22 cellular contexts compared by ENCODE assay signal in the genomic region with DNA sequence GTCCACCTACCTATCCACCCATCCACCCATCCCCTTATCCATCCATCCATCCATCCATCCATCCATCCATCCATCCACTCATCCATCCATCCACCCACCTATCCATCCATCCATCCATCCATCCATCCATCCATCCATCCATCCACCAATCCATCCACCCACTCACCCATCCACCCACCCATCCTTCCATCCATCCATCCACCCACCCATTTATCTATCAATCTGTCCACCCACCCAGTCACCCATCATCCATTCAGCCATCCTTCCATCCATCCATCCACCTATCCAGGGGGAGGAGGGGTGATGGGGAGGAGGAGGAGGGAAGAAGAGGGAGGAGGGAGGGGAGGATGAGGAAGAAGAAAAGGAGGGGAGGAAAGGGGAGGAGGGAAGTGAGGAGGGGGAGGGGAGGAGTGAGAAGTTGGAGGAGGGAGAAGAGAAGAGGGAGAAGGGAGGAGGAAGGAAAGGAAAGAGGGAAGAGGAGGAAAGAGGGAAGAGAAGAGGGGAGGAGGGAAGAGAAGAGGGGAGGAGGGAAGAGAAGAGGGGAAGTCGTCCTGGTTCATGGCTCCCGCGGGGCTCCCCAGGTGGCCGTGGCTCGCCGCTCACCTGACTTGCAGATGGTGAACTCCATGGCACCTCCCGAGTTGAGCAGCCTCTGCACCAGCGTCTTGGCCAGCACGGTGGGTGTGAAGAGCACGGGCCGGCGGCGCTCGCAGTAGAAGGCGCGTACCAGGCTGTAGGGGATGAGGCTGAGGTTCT.
DNase-seq lines count a peak whose midpoint lies in the region; ATAC-seq, FAIRE-seq and TF ChIP-seq lines count a peak whose summit lies in the region.
"Had no signal": no experiment of that assay in that cellular context is flagged by ENCODE, and none has a peak within 500 bp of the region (broad histone marks: within the 10 kb centered on the region; RNA-seq: fewer than 3 reads in every experiment).

No MANE protein-coding gene starts in this region.

- no peak for TF ChIP-seq CTCF in HEK293 (tag by site-specific recombination; IDR thresholded peaks at IDR 0.05)

- H3K27me3 Mint-ChIP-seq in memory B cell: no peaks in the 10 kb centered on the region
- H3K27me3 Mint-ChIP-seq: B cell; CD4-positive, alpha-beta T cell; CD8-positive, alpha-beta memory T cell had no signal

- H3K4me1 ChIP-seq in BLaER1: peaks cover 12% of the 10 kb centered on the region
- no peaks in the 10 kb centered on the region for H3K4me1 ChIP-seq in HEK293 (ENCODE audit: control insufficient read depth, insufficient read depth, low read length)

- H3K4me1 Mint-ChIP-seq in memory B cell: peaks cover 3% of the 10 kb centered on the region
- H3K4me1 Mint-ChIP-seq: CD14-positive monocyte; CD8-positive, alpha-beta memory T cell; GM23338 had no signal

- H3K27me3 ChIP-seq in BLaER1: no peaks in the 10 kb centered on the region
- H3K27me3 ChIP-seq: BLaER1 treated with 17β-estradiol and CSF1 and Interleukin-3, amounts not matched to agents 10 nM and 100 nM had no signal

- peak overlapping the region; percentile 30; the same call in 1 of the 2 replicates for H3K27ac ChIP-seq in BLaER1
- H3K27ac ChIP-seq in HEK293 (ENCODE audit: extremely low read depth, low read depth, low read length): no peak overlapping the region
- H3K27ac ChIP-seq: BLaER1 treated with 17β-estradiol and CSF1 and Interleukin-3, amounts not matched to agents 10 nM and 100 nM had no signal

- H3K4me2 ChIP-seq in BLaER1: no peak overlapping the region
- H3K4me2 ChIP-seq: BLaER1 treated with 17β-estradiol and CSF1 and Interleukin-3, amounts not matched to agents 10 nM and 100 nM; GM23338 had no signal

- POLR2A ChIA-PET in HEK293 (lab: Yijun Ruan, JAX): no interaction called here

- CTCF ChIA-PET in HEK293 (lab: Yijun Ruan, JAX): interaction anchor here (0.6 kb wide), 1 partner anchor 128 kb away, joined by 4 read pairs; no protein-coding TSS in a partner anchor

- H3K9me3 ChIP-seq in BLaER1: no peaks in the 10 kb centered on the region
- no peaks in the 10 kb centered on the region for H3K9me3 ChIP-seq in HEK293 (ENCODE audit: control insufficient read depth, insufficient read depth, low read depth, low read length)
- H3K9me3 ChIP-seq: BLaER1 treated with 17β-estradiol and CSF1 and Interleukin-3, amounts not matched to agents 10 nM and 100 nM had no signal

- H3K9me3 Mint-ChIP-seq in memory B cell: no peaks in the 10 kb centered on the region
- H3K9me3 Mint-ChIP-seq: CD4-positive, alpha-beta T cell; CD8-positive, alpha-beta memory T cell; GM23338; H9; HFFc6 had no signal

- ATAC-seq in memory B cell (ENCODE audit: low read depth): no peak
- ATAC-seq: GM12878, GM23338, HCT116 had no signal

- H3K9ac ChIP-seq in BLaER1: no peak overlapping the region
- H3K9ac ChIP-seq: BLaER1 treated with 17β-estradiol and CSF1 and Interleukin-3, amounts not matched to agents 10 nM and 100 nM had no signal

- no peak overlapping the region for H3K4me3 Mint-ChIP-seq in memory B cell
- H3K4me3 Mint-ChIP-seq: B cell; CD14-positive monocyte; CD4-positive, alpha-beta T cell; GM23338; H9; HFFc6 had no signal

- peak overlapping the region; percentile 55 for H3K27ac Mint-ChIP-seq in memory B cell
- H3K27ac Mint-ChIP-seq: B cell; CD14-positive monocyte; CD4-positive, alpha-beta T cell; GM23338; HFFc6 had no signal

- H3K4me3 ChIP-seq in BLaER1 (no peak overlapping the region), HEK293 (ENCODE audit: low read depth, low read length) (no peak overlapping the region)
- H3K4me3 ChIP-seq: BLaER1 treated with 17β-estradiol and CSF1 and Interleukin-3, amounts not matched to agents 10 nM and 100 nM; GM12878; GM23338 had no signal

- DNase-seq in memory B cell (ENCODE audit: low spot score in 2 of 2) (no peak), urothelium cell line (ENCODE audit: low spot score) (no peak), HPDE6-E6E7 (ENCODE audit: extremely low spot score) (no peak), AG08396 (ENCODE audit: low spot score) (no peak)
- DNase-seq: CD4-positive, alpha-beta T cell; CD8-positive, alpha-beta memory T cell; DMS 273 treated with DMSO at 0.1 percent for 48 hours; DMS79; EL; GDM1; H9; HFFc6 had no signal

- H3K36me3 Mint-ChIP-seq in memory B cell: peaks cover 29% of the 10 kb centered on the region
- H3K36me3 Mint-ChIP-seq: CD14-positive monocyte had no signal

- H3K36me3 ChIP-seq in BLaER1 (peaks cover 62% of the 10 kb centered on the region), HEK293 (ENCODE audit: control insufficient read depth in 2 of 2, insufficient read depth in 1 of 2, low read length in 2 of 2) (no peaks in the 10 kb centered on the region)

- FAIRE-seq in urothelium cell line (lab: Jason Lieb, UNC): peak; percentile 13
- FAIRE-seq: D721Med, GM12878, GM19239 had no signal

- H4K20me1 ChIP-seq in BLaER1: no peaks in the 10 kb centered on the region
- H4K20me1 ChIP-seq: BLaER1 treated with 17β-estradiol and CSF1 and Interleukin-3, amounts not matched to agents 10 nM and 100 nM had no signal

TF ChIP-seq in HEK293, 187 proteins besides CTCF, POLR2A, EP300 and RAD21:
- TF ChIP-seq, protein P1, sequence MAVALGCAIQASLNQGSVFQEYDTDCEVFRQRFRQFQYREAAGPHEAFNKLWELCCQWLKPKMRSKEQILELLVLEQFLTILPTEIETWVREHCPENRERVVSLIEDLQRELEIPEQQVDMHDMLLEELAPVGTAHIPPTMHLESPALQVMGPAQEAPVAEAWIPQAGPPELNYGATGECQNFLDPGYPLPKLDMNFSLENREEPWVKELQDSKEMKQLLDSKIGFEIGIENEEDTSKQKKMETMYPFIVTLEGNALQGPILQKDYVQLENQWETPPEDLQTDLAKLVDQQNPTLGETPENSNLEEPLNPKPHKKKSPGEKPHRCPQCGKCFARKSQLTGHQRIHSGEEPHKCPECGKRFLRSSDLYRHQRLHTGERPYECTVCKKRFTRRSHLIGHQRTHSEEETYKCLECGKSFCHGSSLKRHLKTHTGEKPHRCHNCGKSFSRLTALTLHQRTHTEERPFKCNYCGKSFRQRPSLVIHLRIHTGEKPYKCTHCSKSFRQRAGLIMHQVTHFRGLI (tag by site-specific recombination; IDR thresholded peaks at IDR 0.05): no peak
- TF ChIP-seq, protein P2, sequence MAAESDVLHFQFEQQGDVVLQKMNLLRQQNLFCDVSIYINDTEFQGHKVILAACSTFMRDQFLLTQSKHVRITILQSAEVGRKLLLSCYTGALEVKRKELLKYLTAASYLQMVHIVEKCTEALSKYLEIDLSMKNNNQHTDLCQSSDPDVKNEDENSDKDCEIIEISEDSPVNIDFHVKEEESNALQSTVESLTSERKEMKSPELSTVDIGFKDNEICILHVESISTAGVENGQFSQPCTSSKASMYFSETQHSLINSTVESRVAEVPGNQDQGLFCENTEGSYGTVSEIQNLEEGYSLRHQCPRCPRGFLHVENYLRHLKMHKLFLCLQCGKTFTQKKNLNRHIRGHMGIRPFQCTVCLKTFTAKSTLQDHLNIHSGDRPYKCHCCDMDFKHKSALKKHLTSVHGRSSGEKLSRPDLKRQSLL (tag by site-specific recombination; IDR thresholded peaks at IDR 0.05): no peak
- no peak for TF ChIP-seq ZNF76 (tag by site-specific recombination; IDR thresholded peaks at IDR 0.05; ENCODE audit: borderline replicate concordance, low read depth)
- no peak for TF ChIP-seq ZNF660 (tag by site-specific recombination; IDR thresholded peaks at IDR 0.05)
- TF ChIP-seq ZBTB17 (tag by site-specific recombination; IDR thresholded peaks at IDR 0.05): peak; percentile 49; the same call in 1 of the 2 replicates
- peak; percentile 83 for TF ChIP-seq ZNF366 (tag by site-specific recombination; conservative IDR thresholded peaks at IDR 0.05)
- no peak for TF ChIP-seq ZNF335 (tag by site-specific recombination; conservative IDR thresholded peaks at IDR 0.05)
- no peak for TF ChIP-seq ZNF791 (tag by site-specific recombination; IDR thresholded peaks at IDR 0.05)
- peak; percentile 86 for TF ChIP-seq EGR2 (tag by site-specific recombination; IDR thresholded peaks at IDR 0.05; ENCODE audit: low read depth)
- TF ChIP-seq SCRT1 (tag by site-specific recombination; IDR thresholded peaks at IDR 0.05; ENCODE audit: borderline replicate concordance): no peak
- no peak for TF ChIP-seq ZNF157 (tag by site-specific recombination; IDR thresholded peaks at IDR 0.05)
- peak; percentile 59 for TF ChIP-seq ZFHX2 (tag by site-specific recombination; conservative IDR thresholded peaks at IDR 0.05)
